ENCODE assay signal across 10 cellular contexts in genomic region chr3:5298453-5298852, GRCh38.
DNase-seq lines count a peak whose midpoint lies in the region; ATAC-seq, FAIRE-seq and TF ChIP-seq lines count a peak whose summit lies in the region.
"Had no signal": no experiment of that assay in that cellular context is flagged by ENCODE, and none has a peak within 500 bp of the region (broad histone marks: within the 10 kb centered on the region; RNA-seq: fewer than 3 reads in every experiment).

No MANE protein-coding gene starts in this region.

- TF ChIP-seq POLR2A in upper lobe of left lung (IDR thresholded peaks at IDR 0.05): no peak

- ATAC-seq in GM19023 (IDR thresholded peaks at IDR 0.05; ENCODE audit: unreplicated experiment): peak; percentile 96
- peak; percentile 96 for ATAC-seq in HG02571 (IDR thresholded peaks at IDR 0.05; ENCODE audit: unreplicated experiment)
- peak; percentile 96 for ATAC-seq in HG03558 (IDR thresholded peaks at IDR 0.05; ENCODE audit: extremely low read depth, unreplicated experiment)
- no peak for ATAC-seq in upper lobe of left lung (ENCODE audit: low FRiP score in 2 of 2)
- ATAC-seq in left cardiac atrium: no peak
- ATAC-seq: heart right ventricle had no signal

- no peak for TF ChIP-seq EP300 in upper lobe of left lung (IDR thresholded peaks at IDR 0.05)

- 31 to 42% methylated on average over 3 of the region's 3 CpGs for WGBS in upper lobe of left lung, 2 donors

- DNase-seq in bronchial epithelial cell (ENCODE audit: low read depth): peak; percentile 19
- no peak for DNase-seq in upper lobe of left lung
- no peak for DNase-seq in left cardiac atrium
- no peak for DNase-seq in T1000 (lab: John Stamatoyannopoulos, UW)
- no peak for DNase-seq in NCI-H1930 (lab: John Stamatoyannopoulos, UW)
- DNase-seq: heart right ventricle had no signal

- no peak overlapping the region for H3K27ac ChIP-seq in upper lobe of left lung
- H3K27ac ChIP-seq: heart right ventricle, neutrophil had no signal

- H3K4me1 ChIP-seq in upper lobe of left lung: no peaks in the 10 kb centered on the region

- H3K27me3 ChIP-seq in bronchial epithelial cell (ENCODE audit: control insufficient read depth, insufficient read depth, low read length) (no peaks in the 10 kb centered on the region), upper lobe of left lung (no peaks in the 10 kb centered on the region)
- H3K27me3 ChIP-seq: heart right ventricle, neutrophil had no signal

- no peak overlapping the region for H3K4me3 ChIP-seq in bronchial epithelial cell (ENCODE audit: low read depth, low read length)
- H3K4me3 ChIP-seq in upper lobe of left lung: no peak overlapping the region
- H3K4me3 ChIP-seq: heart right ventricle had no signal

- no peak for FAIRE-seq in bronchial epithelial cell (lab: Jason Lieb, UNC)

- H3K9me3 ChIP-seq in upper lobe of left lung: no peaks in the 10 kb centered on the region
- H3K9me3 ChIP-seq: neutrophil had no signal

- no peaks in the 10 kb centered on the region for H3K36me3 ChIP-seq in bronchial epithelial cell (ENCODE audit: control insufficient read depth, insufficient read depth, low read length)
- no peaks in the 10 kb centered on the region for H3K36me3 ChIP-seq in upper lobe of left lung
- H3K36me3 ChIP-seq: heart right ventricle, neutrophil had no signal

- intact Hi-C loops in left cardiac atrium (cut with DNase I): no loop called here

- TF ChIP-seq CTCF in bronchial epithelial cell (IDR thresholded peaks at IDR 0.05; ENCODE audit: insufficient read depth, low read length, severe bottlenecking): no peak
- TF ChIP-seq CTCF in upper lobe of left lung (IDR thresholded peaks at IDR 0.05): no peak

Comparison
In these comparisons a context has a peak if more than half of its experiments do, and no peak if none do; other contexts are left out.
1. ATAC-seq: peak in GM19023 (single experiment), HG02571 (single experiment) and HG03558 (single experiment); none in upper lobe of left lung (0 of 2) and left cardiac atrium (0 of 2).